ENCODE assay signal across 1 cellular context in genomic region chr12:106845910-106846309, GRCh38.
TF ChIP-seq lines count a peak whose summit lies in the region.

No MANE protein-coding gene starts in this region.

TF ChIP-seq in GM23338, 12 proteins besides CTCF, POLR2A, EP300 and RAD21 (continued from another document):
- TF ChIP-seq REST (IDR thresholded peaks at IDR 0.05; ENCODE audit: unreplicated experiment) (no peak), ZNF331 (CRISPR knock-in tag; IDR thresholded peaks at IDR 0.05; ENCODE audit: low read depth) (no peak), EZH2 (IDR thresholded peaks at IDR 0.05; ENCODE audit: low read depth, unreplicated experiment) (no peak), JUNB (IDR thresholded peaks at IDR 0.05; ENCODE audit: unreplicated experiment) (no peak), ETS1 (IDR thresholded peaks at IDR 0.05) (no peak), POLR2AphosphoS5 (IDR thresholded peaks at IDR 0.05; ENCODE audit: low read depth) (no peak), NANOG (IDR thresholded peaks at IDR 0.05; ENCODE audit: borderline replicate concordance) (no peak), ZNF114 (CRISPR knock-in tag; IDR thresholded peaks at IDR 0.05) (no peak), CREB1 (CRISPR knock-in tag; IDR thresholded peaks at IDR 0.05; ENCODE audit: low read depth) (no peak)
